9 cellular contexts compared by ENCODE assay signal in the genomic region with DNA sequence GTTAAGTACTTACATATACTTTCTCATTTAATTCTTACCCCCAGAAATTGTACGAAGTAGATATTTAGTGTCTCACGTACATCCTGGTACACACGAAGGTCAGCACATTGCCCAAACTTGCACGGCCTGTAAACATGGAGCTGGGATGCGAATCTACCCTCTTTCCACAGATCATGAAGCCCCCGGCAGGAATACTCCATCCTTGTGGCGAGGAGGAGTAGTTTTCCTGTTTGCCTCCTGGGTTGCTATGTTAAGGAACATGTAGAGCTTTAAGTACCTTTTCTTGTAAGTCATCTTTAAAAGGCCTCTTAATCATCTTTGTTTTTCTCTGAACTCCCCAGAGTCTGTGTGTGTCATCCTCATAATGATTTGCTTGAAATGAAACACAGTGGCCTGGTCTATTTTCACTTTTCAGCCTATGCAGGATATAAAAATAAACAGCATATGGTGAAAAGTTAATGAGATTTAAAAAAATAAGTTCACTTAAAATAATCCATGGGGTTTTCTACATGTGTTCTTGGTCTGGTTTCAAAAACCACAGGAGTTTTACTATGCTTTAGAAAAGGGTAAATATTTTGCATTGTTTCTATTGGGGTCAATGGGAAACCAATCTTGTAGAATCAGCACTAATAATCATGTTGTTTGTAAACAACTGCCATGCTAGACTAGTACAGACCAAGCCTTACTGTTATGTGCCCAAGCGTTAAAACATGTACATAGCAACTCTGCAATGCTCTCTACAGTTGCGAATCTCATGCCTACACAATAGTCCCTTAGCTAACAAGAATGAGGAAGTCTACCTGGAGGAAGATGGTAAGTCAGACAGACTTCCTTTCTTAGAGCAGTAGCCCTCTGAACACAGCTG. TPM values are rescaled to one million over a fixed set of nuclear protein-coding genes. Genes with fewer than 3 reads are reported as not detected.
DNase-seq lines count a peak whose midpoint lies in the region; ATAC-seq and TF ChIP-seq lines count a peak whose summit lies in the region.
"Had no signal": no experiment of that assay in that cellular context is flagged by ENCODE, and none has a peak within 500 bp of the region (broad histone marks: within the 10 kb centered on the region; RNA-seq: fewer than 3 reads in every experiment).

No MANE protein-coding gene starts in this region.

- peak; percentile 88 for ATAC-seq in GM19468 (IDR thresholded peaks at IDR 0.05; ENCODE audit: extremely low read depth, unreplicated experiment)
- peak; percentile 88 for ATAC-seq in HG03139 (IDR thresholded peaks at IDR 0.05; ENCODE audit: unreplicated experiment)
- ATAC-seq in sciatic nerve: no peak

- intact Hi-C loops in sciatic nerve (cut with DNase I): no loop called here

- in situ Hi-C loops in astrocyte of the spinal cord (cut with HindIII; ENCODE audit: low sequenced_read_pairs): no loop called here

- TF ChIP-seq CTCF in GM12873 (IDR thresholded peaks at IDR 0.05; ENCODE audit: insufficient read depth, low read depth, low read length, missing control alignments) (peak; percentile 13), astrocyte of the spinal cord (IDR thresholded peaks at IDR 0.05; ENCODE audit: low read depth, low read length) (no peak)

- DNase-seq in astrocyte of the spinal cord (ENCODE audit: low read depth, low spot score) (peak; percentile 55), sciatic nerve (ENCODE audit: low spot score) (no peak), middle frontal gyrus (ENCODE audit: extremely low spot score, low spot score) (no peak), NCI-H187 (lab: John Stamatoyannopoulos, UW) (no peak), C1 segment of cervical spinal cord (lab: John Stamatoyannopoulos, UW) (no peak)
- DNase-seq: NCI-H2227 treated with DMSO at 0.1 percent for 48 hours had no signal

- H3K4me3 ChIP-seq in astrocyte of the spinal cord (ENCODE audit: low read depth, low read length): no peak overlapping the region

RNA-seq across cellular contexts. Expression of gene ARID1B, which starts 9.3 kb away (rescaled TPM):
- 142 TPM for total RNA-seq in sciatic nerve
